Comparison of ENCODE assay signal across 26 cellular contexts in genomic region chr3:170102421-170102820, GRCh38.
"Had no signal": no experiment of that assay in that cellular context is flagged by ENCODE, and none has a peak within 500 bp of the region (broad histone marks: within the 10 kb centered on the region; RNA-seq: fewer than 3 reads in every experiment).

No MANE protein-coding gene starts in this region.

- ATAC-seq: activated CD8-positive, alpha-beta T cell treated with anti-CD3 and anti-CD28 coated beads, Interleukin-2, amount 10 ng/mL, durations not matched to agents 7 days and 5 days; activated naive CD4-positive, alpha-beta T cell treated with anti-CD3 and anti-CD28 coated beads, Interleukin-2, amount 50 U/mL, for 72 hours; activated naive CD8-positive, alpha-beta T cell treated with anti-CD3 and anti-CD28 coated beads, Interleukin-2, amount 50 U/mL, for 24 hours; body of pancreas; Panc1; Right ventricle myocardium inferior; T-cell had no signal

- H3K4me3 ChIP-seq: ascending aorta, body of pancreas, SK-N-MC had no signal

- H3K4me1 ChIP-seq: ascending aorta, body of pancreas had no signal

- H3K27ac Mint-ChIP-seq: activated CD8-positive, alpha-beta T cell treated with anti-CD3 and anti-CD28 coated beads, Interleukin-2, amount 10 ng/mL, durations not matched to agents 7 days and 5 days; activated naive CD8-positive, alpha-beta T cell treated with anti-CD3 and anti-CD28 coated beads, Interleukin-2, amount 50 U/mL, for 24 hours had no signal

- H3K9me3 ChIP-seq: ascending aorta, body of pancreas had no signal

- H3K9me3 Mint-ChIP-seq: activated naive CD4-positive, alpha-beta T cell treated with anti-CD3 and anti-CD28 coated beads, Interleukin-2, amount 50 U/mL, for 72 hours; activated naive CD8-positive, alpha-beta T cell treated with anti-CD3 and anti-CD28 coated beads, Interleukin-2, amount 50 U/mL, for 24 hours; T-cell had no signal

- H3K4me3 Mint-ChIP-seq: activated CD8-positive, alpha-beta T cell treated with anti-CD3 and anti-CD28 coated beads, Interleukin-2, amount 10 ng/mL, durations not matched to agents 7 days and 5 days; activated naive CD8-positive, alpha-beta T cell treated with anti-CD3 and anti-CD28 coated beads, Interleukin-2, amount 50 U/mL, for 24 hours; T-cell had no signal

- H3K27ac ChIP-seq: ascending aorta, body of pancreas, SK-N-MC, WERI-Rb-1 had no signal

- DNase-seq: activated CD4-positive, alpha-beta T cell treated with anti-CD3 and anti-CD28 coated beads for 4 hours; activated CD8-positive, alpha-beta T cell treated with anti-CD3 and anti-CD28 coated beads, Interleukin-2, amount 10 ng/mL, durations not matched to agents 7 days and 5 days; activated effector memory CD4-positive, alpha-beta T cell treated with Interleukin-2 at 50 U/mL for 16 hours; activated naive CD4-positive, alpha-beta T cell treated with Interleukin-2 at 50 U/mL for 16 hours; activated naive CD8-positive, alpha-beta T cell treated with anti-CD3 and anti-CD28 coated beads, Interleukin-2, amount 50 U/mL, for 24 hours; amniotic stem cell; body of pancreas; central memory CD4-positive, alpha-beta T cell; Karpas-422; MM.1S; NCI-H1105; NCI-H1436; NCI-H187; NCI-H2081; NCI-H510A treated with DMSO at 0.1 percent for 48 hours; NCI-H69; NK-92 treated with Interleukin-12 subunit alpha and Interleukin-12 subunit beta, amount 100 ng/mL, for 24 hours; OCI-M1; RPMI8226; T-cell; WERI-Rb-1 had no signal

- H3K27me3 Mint-ChIP-seq: activated naive CD8-positive, alpha-beta T cell treated with anti-CD3 and anti-CD28 coated beads, Interleukin-2, amount 50 U/mL, for 24 hours; T-cell had no signal

- H3K27me3 ChIP-seq: ascending aorta, body of pancreas had no signal
